In genomic region chr1:167551359-167551758, GRCh38 we compare ENCODE assay signal across 1 cellular context.
TF ChIP-seq lines count a peak whose summit lies in the region.

No MANE protein-coding gene starts in this region.

TF ChIP-seq in K562, 482 proteins besides CTCF, POLR2A, EP300 and RAD21 (continued from another document):
- TF ChIP-seq ZBTB40 (IDR thresholded peaks at IDR 0.05): peak; percentile 22; the same call in 1 of the 2 replicates
- TF ChIP-seq ZBTB40 (CRISPR knock-in tag; IDR thresholded peaks at IDR 0.05): no peak
- peak in 1 of 3 experiments; percentile 35 for TF ChIP-seq YY1 (IDR thresholded peaks at IDR 0.05; ENCODE audit: borderline replicate concordance in 1 of 3, control insufficient read depth in 1 of 3, extremely low read depth in 1 of 3, insufficient read depth in 3 of 3, insufficient read length in 1 of 3, insufficient replicate concordance in 2 of 3, low read depth in 1 of 3, low read length in 2 of 3)
- TF ChIP-seq KLF13 (tag; IDR thresholded peaks at IDR 0.05; ENCODE audit: borderline replicate concordance, low read depth): no peak
- TF ChIP-seq EP400 (IDR thresholded peaks at IDR 0.05): no peak
- no peak for TF ChIP-seq ZZZ3 (IDR thresholded peaks at IDR 0.05)
- TF ChIP-seq ZNF592 (IDR thresholded peaks at IDR 0.05): peak; percentile 20; the same call in 1 of the 2 replicates
- no peak for TF ChIP-seq CHD2 (IDR thresholded peaks at IDR 0.05; ENCODE audit: low read depth, low read length)
- TF ChIP-seq CBX5 (IDR thresholded peaks at IDR 0.05; ENCODE audit: borderline replicate concordance, low read depth): no peak
- peak; percentile 36; the same call in 1 of the 2 replicates for TF ChIP-seq PML (IDR thresholded peaks at IDR 0.05; ENCODE audit: low read length)
- TF ChIP-seq VEZF1 (CRISPR knock-in tag; IDR thresholded peaks at IDR 0.05): 0 out of 2 replicates have a peak, but pooled peaks have one; percentile 6
- 0 out of 2 replicates have a peak, but pooled peaks have one; percentile 26 for TF ChIP-seq HDAC2 (IDR thresholded peaks at IDR 0.05)
- TF ChIP-seq CREM (IDR thresholded peaks at IDR 0.05; ENCODE audit: low read depth): 0 out of 2 replicates have a peak, but pooled peaks have one; percentile 20
- peak; percentile 56; the same call in 1 of the 2 replicates for TF ChIP-seq POLR2AphosphoS2 (IDR thresholded peaks at IDR 0.05; ENCODE audit: low read length)
- no peak for TF ChIP-seq RBM25 (IDR thresholded peaks at IDR 0.05; ENCODE audit: low read depth, low read length, severe bottlenecking)
- peak; percentile 43; the same call in 1 of the 2 replicates for TF ChIP-seq SUPT5H (IDR thresholded peaks at IDR 0.05)
- TF ChIP-seq HMGN3 (IDR thresholded peaks at IDR 0.05; ENCODE audit: borderline replicate concordance, extremely low read depth, insufficient read length, low read depth, low read length): no peak
- no peak for TF ChIP-seq ZFP30 (CRISPR knock-in tag; IDR thresholded peaks at IDR 0.05; ENCODE audit: borderline replicate concordance)
- no peak for TF ChIP-seq ATF1 (CRISPR knock-in tag; IDR thresholded peaks at IDR 0.05)
- TF ChIP-seq ATF1 (tag; IDR thresholded peaks at IDR 0.05): 0 out of 2 replicates have a peak, but pooled peaks have one; percentile 22
- no peak for TF ChIP-seq NFE2L1 (tag; IDR thresholded peaks at IDR 0.05; ENCODE audit: borderline replicate concordance, low read depth)
- TF ChIP-seq CXXC5 (CRISPR knock-in tag; IDR thresholded peaks at IDR 0.05): no peak
- no peak for TF ChIP-seq DACH1 (IDR thresholded peaks at IDR 0.05; ENCODE audit: partially characterized antibody)
- peak in 1 of 2 experiments; percentile 32; a peak in 1 of 4 replicates for TF ChIP-seq MLLT1 (IDR thresholded peaks at IDR 0.05)
- TF ChIP-seq CEBPG (CRISPR knock-in tag; IDR thresholded peaks at IDR 0.05): 0 out of 2 replicates have a peak, but pooled peaks have one; percentile 46
- no peak for TF ChIP-seq CEBPG (tag; conservative IDR thresholded peaks at IDR 0.05 in 1 of 2, IDR thresholded peaks at IDR 0.05 in 1 of 2)
